Comparison of ENCODE assay signal across 7 cellular contexts in genomic region chr4:159267023-159267939, GRCh38.
DNase-seq lines count a peak whose midpoint lies in the region; ATAC-seq, FAIRE-seq and TF ChIP-seq lines count a peak whose summit lies in the region.

No MANE protein-coding gene starts in this region.

- H3K27ac ChIP-seq in kidney (ENCODE audit: low read depth in 2 of 2, low read length in 2 of 2) = no peak overlapping the region
- H3K27ac ChIP-seq in suprapubic skin = peak overlapping the region; percentile 8

- ATAC-seq in GM21619 (IDR thresholded peaks at IDR 0.05; ENCODE audit: unreplicated experiment) (peak; percentile 46), GM19397 (IDR thresholded peaks at IDR 0.05; ENCODE audit: unreplicated experiment) (no peak)

- TF ChIP-seq EP300 in suprapubic skin (IDR thresholded peaks at IDR 0.05) = no peak

- H3K9me3 ChIP-seq in adipocyte (ENCODE audit: control insufficient read depth, low read length) (no peaks in the 10 kb centered on the region), kidney (ENCODE audit: control insufficient read depth in 1 of 2, low read length in 2 of 2) (no peaks in the 10 kb centered on the region), suprapubic skin (no peaks in the 10 kb centered on the region)

- peak overlapping the region; percentile 81 for H3K4me3 ChIP-seq in adipocyte (ENCODE audit: low read length)
- H3K4me3 ChIP-seq in kidney (ENCODE audit: low read length in 2 of 2) = peak overlapping the region; percentile 29 to 44
- H3K4me3 ChIP-seq in suprapubic skin = peak overlapping the region; percentile 0

- FAIRE-seq in kidney (lab: Jason Lieb, UNC) = no peak

- no peak for TF ChIP-seq POLR2A in suprapubic skin (IDR thresholded peaks at IDR 0.05)

- no peaks in the 10 kb centered on the region for H3K36me3 ChIP-seq in adipocyte (ENCODE audit: control insufficient read depth, insufficient read depth, low read length, severe bottlenecking)
- no peaks in the 10 kb centered on the region for H3K36me3 ChIP-seq in kidney (ENCODE audit: control insufficient read depth in 1 of 2, insufficient read depth in 2 of 2, low read length in 2 of 2)
- H3K36me3 ChIP-seq in suprapubic skin = no peaks in the 10 kb centered on the region

- DNase-seq in adipocyte (ENCODE audit: low read depth) (peak; percentile 29), kidney (no peak), suprapubic skin (ENCODE audit: low spot score in 2 of 2) (no peak), iPS-NIHi11 (ENCODE audit: low spot score) (no peak), activated gamma-delta T cell (lab: John Stamatoyannopoulos, UW) (no peak)

- H3K27me3 ChIP-seq in adipocyte (replicated peaks; ENCODE audit: control insufficient read depth, insufficient read depth, low read length) (no peaks in the 10 kb centered on the region), suprapubic skin (no peaks in the 10 kb centered on the region)

- intact Hi-C loops in kidney (cut with DNase I) = no loop called here

- WGBS in suprapubic skin = 50% methylated on average over 5 of the region's 5 CpGs

- H3K4me1 ChIP-seq in adipocyte (ENCODE audit: control insufficient read depth, insufficient read depth, low read length) (peaks cover 42% of the 10 kb centered on the region), kidney (ENCODE audit: control insufficient read depth in 1 of 2, insufficient read depth in 1 of 2, low read depth in 1 of 2, low read length in 2 of 2) (peaks cover 5 to 14% of the 10 kb centered on the region in 2 donors), suprapubic skin (peaks cover 32% of the 10 kb centered on the region)

- TF ChIP-seq CTCF in kidney (IDR thresholded peaks at IDR 0.05; ENCODE audit: borderline replicate concordance, extremely low read depth, insufficient read depth) = no peak
- TF ChIP-seq CTCF in suprapubic skin (IDR thresholded peaks at IDR 0.05) = no peak

- peak overlapping the region; percentile 84 for H3K9ac ChIP-seq in adipocyte (ENCODE audit: low read length)
- H3K9ac ChIP-seq in kidney (ENCODE audit: low read length in 2 of 2) = peak overlapping the region in 1 of 2 donors; percentile 29

Comparison
In these comparisons a context has a peak if more than half of its experiments do, and no peak if none do; other contexts are left out.
1. H3K4me3 ChIP-seq: peak in every context shown above with its lines; median percentile 81 in adipocyte; 36 in kidney; 0 in suprapubic skin.